Comparison of ENCODE assay signal across 12 cellular contexts in the genomic region with DNA sequence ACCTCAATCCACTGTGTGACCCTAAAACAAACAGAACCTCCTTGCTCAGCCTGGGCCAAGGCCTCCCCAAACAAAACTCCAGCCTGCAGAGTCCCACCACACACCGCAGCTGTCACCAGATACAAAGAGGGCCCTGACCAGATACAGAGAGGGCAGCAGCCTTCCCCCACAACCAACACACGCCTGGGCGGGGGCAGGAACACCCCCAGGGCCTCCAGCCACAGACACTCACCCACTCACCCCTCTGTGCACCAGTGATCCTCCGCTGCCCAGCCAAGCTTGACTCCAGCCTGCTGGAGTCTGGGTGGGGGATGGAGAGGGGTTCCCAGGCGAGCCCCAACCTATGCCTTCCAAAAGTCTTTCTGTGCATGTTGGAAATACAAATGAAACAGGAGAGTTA. TPM values are rescaled to one million over a fixed set of nuclear protein-coding genes. Genes with fewer than 3 reads are reported as not detected.
DNase-seq lines count a peak whose midpoint lies in the region; ATAC-seq, FAIRE-seq and TF ChIP-seq lines count a peak whose summit lies in the region.
"Had no signal": no experiment of that assay in that cellular context is flagged by ENCODE, and none has a peak within 500 bp of the region (broad histone marks: within the 10 kb centered on the region; RNA-seq: fewer than 3 reads in every experiment).

No MANE protein-coding gene starts in this region.

- TF ChIP-seq CTCF in HepG2 (CRISPR knock-in tag; IDR thresholded peaks at IDR 0.05) (no peak), right lobe of liver (IDR thresholded peaks at IDR 0.05) (no peak), astrocyte (IDR thresholded peaks at IDR 0.05; ENCODE audit: insufficient read depth, low read depth, low read length) (no peak), uterus (IDR thresholded peaks at IDR 0.05) (no peak)

- peaks cover 11% of the 10 kb centered on the region; the same call in 1 of the 2 replicates for H4K20me1 ChIP-seq in HepG2 (ENCODE audit: insufficient read depth, low read length)
- peaks cover 19% of the 10 kb centered on the region for H4K20me1 ChIP-seq in astrocyte (ENCODE audit: insufficient read depth, low read length)

- DNase-seq in HepG2 (ENCODE audit: low spot score) (no peak), right lobe of liver (no peak), astrocyte (ENCODE audit: low read depth) (no peak), naive B cell (peak; percentile 71), uterus (no peak), cerebellar nuclear complex (lab: John Stamatoyannopoulos, UW) (no peak), NCI-H1092 treated with DMSO at 0.1 percent for 48 hours (lab: John Stamatoyannopoulos, UW) (no peak), NCI-H345 treated with DMSO at 0.1 percent for 48 hours (lab: John Stamatoyannopoulos, UW; ENCODE audit: unreplicated experiment) (no peak)
- DNase-seq: activated naive CD4-positive, alpha-beta T cell treated with anti-CD3 and anti-CD28 coated beads, Interleukin-2, amount 50 U/mL, for 16 hours; DMS53; hippocampal formation; stimulated activated CD4-positive, alpha-beta T cell treated with anti-CD3 and anti-CD28 coated beads, Interleukin-1b, Interleukin-23, amount 100 ng/mL, for 48 hours had no signal

- H3K9me3 ChIP-seq in HepG2 (ENCODE audit: low read length) (no peaks in the 10 kb centered on the region), right lobe of liver (no peaks in the 10 kb centered on the region), astrocyte (ENCODE audit: insufficient read depth, low read depth, low read length) (no peaks in the 10 kb centered on the region), uterus (no peaks in the 10 kb centered on the region)

- peak overlapping the region; percentile 98 for H3K4me2 ChIP-seq in HepG2 (ENCODE audit: low read depth, low read length)
- peak overlapping the region; percentile 96 for H3K4me2 ChIP-seq in astrocyte (ENCODE audit: low read length)

- in situ Hi-C loops in HepG2 (cut with HindIII; ENCODE audit: extremely low pct_ligation_motif_present, low pct_unique_long_range_greater_than_20kb) = no loop called here

- H3K79me2 ChIP-seq in HepG2 (ENCODE audit: insufficient read depth, low read length) (peaks cover 3% of the 10 kb centered on the region), astrocyte (ENCODE audit: insufficient read depth, low read length) (no peaks in the 10 kb centered on the region)

- peaks cover 26% of the 10 kb centered on the region for H3K4me1 Mint-ChIP-seq in astrocyte (ENCODE audit: low read depth, unreplicated experiment)
- peaks cover 61 to 84% (median 77%) of the 10 kb centered on the region in 3 donors for H3K4me1 Mint-ChIP-seq in naive B cell

- H3K9ac ChIP-seq in HepG2 (ENCODE audit: insufficient read depth, low read depth, low read length) = peak overlapping the region; percentile 78; the same call in 1 of the 2 replicates
- H3K9ac ChIP-seq in astrocyte (ENCODE audit: low read length) = no peak overlapping the region

- peak overlapping the region; percentile 68 for H3K4me3 Mint-ChIP-seq in astrocyte (ENCODE audit: unreplicated experiment)
- peak overlapping the region; percentile 74 to 95 (median 86) for H3K4me3 Mint-ChIP-seq in naive B cell

- WGBS in HepG2 (ENCODE audit: low lambda C conversion rate) = 57% methylated on average over 3 of the region's 5 CpGs
- WGBS in right lobe of liver (ENCODE audit: insufficient coverage, low coverage, low lambda C conversion rate, missing lambda C conversion rate) = 100% methylated on average over 1 of the region's 5 CpGs

- POLR2A ChIA-PET in HepG2 (lab: Yijun Ruan, JAX) = interaction anchor here (1.9 to 12.8 kb wide), 3 partner anchors 8 to 24 kb away, joined by 6 to 668 read pairs (median 464); a partner anchor contains a TSS

- ATAC-seq in HepG2 = no peak
- no peak for ATAC-seq in right lobe of liver
- ATAC-seq in naive B cell (ENCODE audit: low read depth in 2 of 2) = no peak

- TF ChIP-seq EP300 in HepG2 (IDR thresholded peaks at IDR 0.05; ENCODE audit: low read depth in 2 of 2, low read length in 2 of 2) = no peak
- TF ChIP-seq EP300 in HepG2 (CRISPR knock-in tag; IDR thresholded peaks at IDR 0.05; ENCODE audit: borderline replicate concordance) = no peak

- TF ChIP-seq POLR2A in HepG2 (IDR thresholded peaks at IDR 0.05; ENCODE audit: insufficient read depth in 1 of 2, low read depth in 2 of 2, low read length in 2 of 2) (no peak), right lobe of liver (IDR thresholded peaks at IDR 0.05) (no peak), uterus (IDR thresholded peaks at IDR 0.05) (no peak)

- H3K4me1 ChIP-seq in HepG2 (ENCODE audit: insufficient read depth, low read length) (peaks cover 73% of the 10 kb centered on the region), right lobe of liver (peaks cover 5 to 62% (median 29%) of the 10 kb centered on the region in 4 donors), astrocyte (ENCODE audit: insufficient read depth, low read length) (peaks cover 70% of the 10 kb centered on the region), uterus (peaks cover 35 to 65% of the 10 kb centered on the region in 2 donors)

- no peaks in the 10 kb centered on the region for H3K27me3 Mint-ChIP-seq in astrocyte (ENCODE audit: low read depth, unreplicated experiment)
- no peaks in the 10 kb centered on the region for H3K27me3 Mint-ChIP-seq in naive B cell

- H3K36me3 ChIP-seq in HepG2 (replicated peaks in 1 of 2; ENCODE audit: control insufficient read depth in 1 of 2, insufficient read depth in 2 of 2, low read length in 2 of 2) = 0 out of 5 replicates have a peak, but pooled peaks cover 0 to 2% of the 10 kb centered on the region in 2 experiments
- no peaks in the 10 kb centered on the region for H3K36me3 ChIP-seq in right lobe of liver
- H3K36me3 ChIP-seq in astrocyte (ENCODE audit: insufficient read depth, low read length) = no peaks in the 10 kb centered on the region
- H3K36me3 ChIP-seq in uterus = no peaks in the 10 kb centered on the region

- peak overlapping the region; percentile 20 for H3K27ac Mint-ChIP-seq in astrocyte (ENCODE audit: unreplicated experiment)
- H3K27ac Mint-ChIP-seq in naive B cell = peak overlapping the region; percentile 97 to 100 (median 99)

- no peaks in the 10 kb centered on the region for H3K27me3 ChIP-seq in HepG2 (ENCODE audit: control insufficient read depth in 1 of 2, insufficient read depth in 2 of 2, low read length in 2 of 2)
- H3K27me3 ChIP-seq in right lobe of liver = no peaks in the 10 kb centered on the region
- no peaks in the 10 kb centered on the region for H3K27me3 ChIP-seq in astrocyte (ENCODE audit: insufficient read depth, low read length)
- H3K27me3 ChIP-seq in uterus = no peaks in the 10 kb centered on the region

- no TSS peak for BruUV-seq in HepG2 (replicated peaks; lab: Mats Ljungman, UMichigan)

- H3K9me3 Mint-ChIP-seq in astrocyte (ENCODE audit: unreplicated experiment) (no peaks in the 10 kb centered on the region), naive B cell (no peaks in the 10 kb centered on the region)

- peak overlapping the region; percentile 81 for H3K27ac ChIP-seq in HepG2 (ENCODE audit: extremely low read length, insufficient read depth, low read length)
- H3K27ac ChIP-seq in right lobe of liver = no peak overlapping the region
- no peak overlapping the region for H3K27ac ChIP-seq in astrocyte (ENCODE audit: low read depth, low read length)
- H3K27ac ChIP-seq in uterus = peak overlapping the region; percentile 94 to 95

- H3K4me3 ChIP-seq in HepG2 (replicated peaks in 1 of 3; ENCODE audit: insufficient read depth in 1 of 3, low read depth in 2 of 3, low read length in 3 of 3) (peak overlapping the region in 1 of 3 experiments; percentile 81; a peak in 1 of 6 replicates), right lobe of liver (no peak overlapping the region), astrocyte (ENCODE audit: insufficient read depth, low read depth, low read length) (no peak overlapping the region), uterus (no peak overlapping the region)

- H2AFZ ChIP-seq in HepG2 (ENCODE audit: low read length) = no peak overlapping the region
- no peak overlapping the region for H2AFZ ChIP-seq in astrocyte (ENCODE audit: low read depth, low read length)

- CTCF ChIA-PET in HepG2 (lab: Yijun Ruan, JAX; ENCODE audit: low intra/inter-chr PET ratio, low total read pairs) = no interaction called here

- H3K36me3 Mint-ChIP-seq in astrocyte (ENCODE audit: low read depth, unreplicated experiment) (peaks cover 1% of the 10 kb centered on the region), naive B cell (no peaks in the 10 kb centered on the region)

- TF ChIP-seq RAD21 in HepG2 (CRISPR knock-in tag; IDR thresholded peaks at IDR 0.05) = no peak

- FAIRE-seq in HepG2 (lab: Jason Lieb, UNC) (no peak), astrocyte (lab: Jason Lieb, UNC) (no peak)

- intact Hi-C loops in HepG2 (cut with micrococcal nuclease; ENCODE audit: unreplicated experiment) (no loop called here), right lobe of liver (cut with DNase I) (no loop called here), uterus (cut with DNase I; ENCODE audit: low total_unique reads) (no loop called here)

RNA-seq across cellular contexts. Expression of a gene that starts 5.9 kb away (rescaled TPM):
- total RNA-seq in HepG2 (2016; rRNA removed; fragmentation: Illumina TruSeq; extraction: Trizol) (133 and 135 TPM in 2 replicates), right lobe of liver (100 to 1,000 TPM in 2 of 6 experiments, 10 to 100 TPM in 4; 69.2 to 111 (median 89.5) TPM), astrocyte (184 and 215 TPM in 2 replicates), uterus (100 to 1,000 TPM; 235 to 950 (median 535) TPM)
- 96.6 and 116 TPM in 2 replicates for total RNA-seq in HepG2 (2016; cell fraction: cytosol; rRNA removed; fragmentation: Illumina TruSeq; extraction: Trizol; ENCODE audit: low read depth)
- 122 and 153 TPM in 2 replicates for total RNA-seq in HepG2 (2016; cell fraction: insoluble cytoplasmic fraction; rRNA removed; fragmentation: Illumina TruSeq; extraction: Trizol)
- total RNA-seq in HepG2 (2016; cell fraction: membrane; rRNA removed; fragmentation: Illumina TruSeq; extraction: Trizol) = 83.7 and 88.2 TPM in 2 replicates
- 100 and 108 TPM in 2 replicates for total RNA-seq in HepG2 (2016; cell fraction: nucleus; rRNA removed; fragmentation: Illumina TruSeq; extraction: Trizol)
- polyA plus RNA-seq in HepG2 (2011; rRNA removed) (140 and 177 TPM in 2 replicates), naive B cell (ENCODE audit: low read depth in 6 of 6) (100 to 1,000 TPM; 253 to 449 (median 334) TPM)
- polyA plus RNA-seq in HepG2 (2011; cell fraction: cytosol; rRNA removed) = 120 and 152 TPM in 2 replicates
- 887 and 1,037 TPM in 2 replicates for polyA plus RNA-seq in HepG2 (2011; cell fraction: nucleus; rRNA removed)
- 154 and 221 TPM in 2 replicates for polyA plus RNA-seq in HepG2 (2012)
- polyA plus RNA-seq in HepG2 (2016; cell fraction: cytosol; fragmentation: Illumina TruSeq; extraction: Trizol; ENCODE audit: low read depth) = 39.2 and 45.5 TPM in 2 replicates
- 156 and 182 TPM in 2 replicates for polyA plus RNA-seq in HepG2 (2016; cell fraction: insoluble cytoplasmic fraction; fragmentation: Illumina TruSeq; extraction: Trizol; ENCODE audit: low read depth)
- polyA plus RNA-seq in HepG2 (2016; cell fraction: membrane; fragmentation: Illumina TruSeq; extraction: Trizol; ENCODE audit: low read depth) = 63.6 and 72.0 TPM in 2 replicates
- 293 and 318 TPM in 2 replicates for polyA plus RNA-seq in HepG2 (2016; cell fraction: nucleus; fragmentation: Illumina TruSeq; extraction: Trizol; ENCODE audit: insufficient read depth, low read depth)
- 38.8 and 49.7 TPM in 2 replicates for polyA minus RNA-seq in HepG2 (2011; rRNA and poly(A)+ RNA removed; ENCODE audit: low replicate concordance)
- 32.8 and 38.9 TPM in 2 replicates for polyA minus RNA-seq in HepG2 (2011; cell fraction: cytosol; rRNA and poly(A)+ RNA removed)
- polyA minus RNA-seq in HepG2 (2011; cell fraction: nucleus; rRNA and poly(A)+ RNA removed) = 106 and 131 TPM in 2 replicates

RNA-seq across cellular contexts. Expression of a gene that starts 12.1 kb away (rescaled TPM):
- total RNA-seq in HepG2 (2016; rRNA removed; fragmentation: Illumina TruSeq; extraction: Trizol) (21.9 and 31.3 TPM in 2 replicates), right lobe of liver (100 to 1,000 TPM in 1 of 6 experiments, 10 to 100 TPM in 5; 34.0 to 103 (median 43.8) TPM), astrocyte (50.5 and 50.8 TPM in 2 replicates), uterus (10 to 100 TPM in 2 of 4 donors, 1 to 10 TPM in 2; 2.1 to 24.3 (median 7.1) TPM)
- 67.5 and 90.2 TPM in 2 replicates for total RNA-seq in HepG2 (2016; cell fraction: cytosol; rRNA removed; fragmentation: Illumina TruSeq; extraction: Trizol; ENCODE audit: low read depth)
- total RNA-seq in HepG2 (2016; cell fraction: insoluble cytoplasmic fraction; rRNA removed; fragmentation: Illumina TruSeq; extraction: Trizol) = 14.2 and 28.2 TPM in 2 replicates
- 57.9 and 74.3 TPM in 2 replicates for total RNA-seq in HepG2 (2016; cell fraction: membrane; rRNA removed; fragmentation: Illumina TruSeq; extraction: Trizol)
- 18.6 and 22.9 TPM in 2 replicates for total RNA-seq in HepG2 (2016; cell fraction: nucleus; rRNA removed; fragmentation: Illumina TruSeq; extraction: Trizol)
- polyA plus RNA-seq in HepG2 (2011; rRNA removed) (19.5 and 21.2 TPM in 2 replicates), naive B cell (ENCODE audit: low read depth in 6 of 6) (10 to 100 TPM; 48.9 to 80.0 (median 64.7) TPM)
- 21.0 and 42.4 TPM in 2 replicates for polyA plus RNA-seq in HepG2 (2011; cell fraction: cytosol; rRNA removed)
- polyA plus RNA-seq in HepG2 (2011; cell fraction: nucleus; rRNA removed) = 45.8 and 49.4 TPM in 2 replicates
- polyA plus RNA-seq in HepG2 (2012) = 14.1 and 18.2 TPM in 2 replicates
- 104 and 136 TPM in 2 replicates for polyA plus RNA-seq in HepG2 (2016; cell fraction: cytosol; fragmentation: Illumina TruSeq; extraction: Trizol; ENCODE audit: low read depth)
- polyA plus RNA-seq in HepG2 (2016; cell fraction: insoluble cytoplasmic fraction; fragmentation: Illumina TruSeq; extraction: Trizol; ENCODE audit: low read depth) = 24.1 and 30.7 TPM in 2 replicates
- 78.9 and 88.8 TPM in 2 replicates for polyA plus RNA-seq in HepG2 (2016; cell fraction: membrane; fragmentation: Illumina TruSeq; extraction: Trizol; ENCODE audit: low read depth)
- 43.0 and 56.8 TPM in 2 replicates for polyA plus RNA-seq in HepG2 (2016; cell fraction: nucleus; fragmentation: Illumina TruSeq; extraction: Trizol; ENCODE audit: insufficient read depth, low read depth)
- polyA minus RNA-seq in HepG2 (2011; rRNA and poly(A)+ RNA removed; ENCODE audit: low replicate concordance) = 15.5 and 24.8 TPM in 2 replicates
- polyA minus RNA-seq in HepG2 (2011; cell fraction: cytosol; rRNA and poly(A)+ RNA removed) = 9.4 and 11.7 TPM in 2 replicates
- 6.5 and 6.8 TPM in 2 replicates for polyA minus RNA-seq in HepG2 (2011; cell fraction: nucleus; rRNA and poly(A)+ RNA removed)

RNA-seq across cellular contexts. Expression of a gene that starts 14.8 kb away (rescaled TPM):
- 8.4 and 10.7 TPM in 2 replicates for total RNA-seq in HepG2 (2016; rRNA removed; fragmentation: Illumina TruSeq; extraction: Trizol)
- 6.5 and 7.9 TPM in 2 replicates for total RNA-seq in HepG2 (2016; cell fraction: cytosol; rRNA removed; fragmentation: Illumina TruSeq; extraction: Trizol; ENCODE audit: low read depth)
- total RNA-seq in HepG2 (2016; cell fraction: insoluble cytoplasmic fraction; rRNA removed; fragmentation: Illumina TruSeq; extraction: Trizol) = 8.9 and 11.0 TPM in 2 replicates
- 14.1 and 14.8 TPM in 2 replicates for total RNA-seq in HepG2 (2016; cell fraction: membrane; rRNA removed; fragmentation: Illumina TruSeq; extraction: Trizol)
- 17.3 and 19.0 TPM in 2 replicates for total RNA-seq in HepG2 (2016; cell fraction: nucleus; rRNA removed; fragmentation: Illumina TruSeq; extraction: Trizol)
- polyA plus RNA-seq in HepG2 (2011; rRNA removed) = 18.0 and 19.6 TPM in 2 replicates
- 14.8 and 17.8 TPM in 2 replicates for polyA plus RNA-seq in HepG2 (2011; cell fraction: cytosol; rRNA removed)
- polyA plus RNA-seq in HepG2 (2011; cell fraction: nucleus; rRNA removed) = 116 and 135 TPM in 2 replicates
- polyA plus RNA-seq in HepG2 (2012) = 27.5 and 28.1 TPM in 2 replicates
- polyA plus RNA-seq in HepG2 (2016; cell fraction: cytosol; fragmentation: Illumina TruSeq; extraction: Trizol; ENCODE audit: low read depth) = 2.7 and 3.3 TPM in 2 replicates
- 30.9 and 43.0 TPM in 2 replicates for polyA plus RNA-seq in HepG2 (2016; cell fraction: insoluble cytoplasmic fraction; fragmentation: Illumina TruSeq; extraction: Trizol; ENCODE audit: low read depth)
- polyA plus RNA-seq in HepG2 (2016; cell fraction: membrane; fragmentation: Illumina TruSeq; extraction: Trizol; ENCODE audit: low read depth) = 10.2 and 10.3 TPM in 2 replicates
- polyA plus RNA-seq in HepG2 (2016; cell fraction: nucleus; fragmentation: Illumina TruSeq; extraction: Trizol; ENCODE audit: insufficient read depth, low read depth) = 76.5 and 77.9 TPM in 2 replicates
- 14.0 and 39.5 TPM in 2 replicates for polyA minus RNA-seq in HepG2 (2011; rRNA and poly(A)+ RNA removed; ENCODE audit: low replicate concordance)
- 42.7 and 47.0 TPM in 2 replicates for polyA minus RNA-seq in HepG2 (2011; cell fraction: cytosol; rRNA and poly(A)+ RNA removed)
- 36.8 and 48.0 TPM in 2 replicates for polyA minus RNA-seq in HepG2 (2011; cell fraction: nucleus; rRNA and poly(A)+ RNA removed)
- total RNA-seq in right lobe of liver = 10 to 100 TPM; 22.3 to 55.1 (median 29.3) TPM
- 119 and 141 TPM in 2 replicates for total RNA-seq in astrocyte
- polyA plus RNA-seq in naive B cell (ENCODE audit: low read depth in 6 of 6) = 1 to 10 TPM in 5 of 6 donors, under 1 TPM in 1; 0.78 to 5.5 (median 2.7) TPM
- total RNA-seq in uterus = 100 to 1,000 TPM in 1 of 4 donors, 10 to 100 TPM in 2, under 1 TPM in 1; 0.77 to 108 (median 15.0) TPM

RNA-seq across cellular contexts. Expression of a gene that starts 21.6 kb away (rescaled TPM):
- total RNA-seq in HepG2 (2016; rRNA removed; fragmentation: Illumina TruSeq; extraction: Trizol) (78.7 and 88.0 TPM in 2 replicates), right lobe of liver (100 to 1,000 TPM in 5 of 6 experiments, 10 to 100 TPM in 1; 98.1 to 240 (median 137) TPM), astrocyte (154 and 170 TPM in 2 replicates), uterus (100 to 1,000 TPM in 2 of 4 donors, 10 to 100 TPM in 1, 1 to 10 TPM in 1; 4.7 to 164 (median 68.9) TPM)
- 72.7 and 79.4 TPM in 2 replicates for total RNA-seq in HepG2 (2016; cell fraction: cytosol; rRNA removed; fragmentation: Illumina TruSeq; extraction: Trizol; ENCODE audit: low read depth)
- 80.1 and 93.1 TPM in 2 replicates for total RNA-seq in HepG2 (2016; cell fraction: insoluble cytoplasmic fraction; rRNA removed; fragmentation: Illumina TruSeq; extraction: Trizol)
- total RNA-seq in HepG2 (2016; cell fraction: membrane; rRNA removed; fragmentation: Illumina TruSeq; extraction: Trizol) = 72.8 and 84.2 TPM in 2 replicates
- total RNA-seq in HepG2 (2016; cell fraction: nucleus; rRNA removed; fragmentation: Illumina TruSeq; extraction: Trizol) = 40.6 and 53.8 TPM in 2 replicates
- polyA plus RNA-seq in HepG2 (2011; rRNA removed) (39.4 and 49.3 TPM in 2 replicates), naive B cell (ENCODE audit: low read depth in 6 of 6) (100 to 1,000 TPM; 132 to 222 (median 199) TPM)
- 61.0 and 112 TPM in 2 replicates for polyA plus RNA-seq in HepG2 (2011; cell fraction: cytosol; rRNA removed)
- 105 and 111 TPM in 2 replicates for polyA plus RNA-seq in HepG2 (2011; cell fraction: nucleus; rRNA removed)
- 67.0 and 70.9 TPM in 2 replicates for polyA plus RNA-seq in HepG2 (2012)
- 126 and 135 TPM in 2 replicates for polyA plus RNA-seq in HepG2 (2016; cell fraction: cytosol; fragmentation: Illumina TruSeq; extraction: Trizol; ENCODE audit: low read depth)
- 131 and 155 TPM in 2 replicates for polyA plus RNA-seq in HepG2 (2016; cell fraction: insoluble cytoplasmic fraction; fragmentation: Illumina TruSeq; extraction: Trizol; ENCODE audit: low read depth)
- 112 and 121 TPM in 2 replicates for polyA plus RNA-seq in HepG2 (2016; cell fraction: membrane; fragmentation: Illumina TruSeq; extraction: Trizol; ENCODE audit: low read depth)
- polyA plus RNA-seq in HepG2 (2016; cell fraction: nucleus; fragmentation: Illumina TruSeq; extraction: Trizol; ENCODE audit: insufficient read depth, low read depth) = 129 and 134 TPM in 2 replicates
- polyA minus RNA-seq in HepG2 (2011; rRNA and poly(A)+ RNA removed; ENCODE audit: low replicate concordance) = 60.5 and 86.6 TPM in 2 replicates
- 53.6 and 68.0 TPM in 2 replicates for polyA minus RNA-seq in HepG2 (2011; cell fraction: cytosol; rRNA and poly(A)+ RNA removed)
- polyA minus RNA-seq in HepG2 (2011; cell fraction: nucleus; rRNA and poly(A)+ RNA removed) = 14.7 and 18.9 TPM in 2 replicates

RNA-seq across cellular contexts. Expression of a gene that starts 22.5 kb away (rescaled TPM):
- total RNA-seq in HepG2 (2016; rRNA removed; fragmentation: Illumina TruSeq; extraction: Trizol) (4.3 and 9.9 TPM in 2 replicates), right lobe of liver (10 to 100 TPM in 1 of 6 experiments, 1 to 10 TPM in 5; 4.2 to 10.3 (median 5.6) TPM), astrocyte (7.0 and 8.4 TPM in 2 replicates), uterus (under 1 TPM in 1 of 4 donors, not detected in 3; 0.76 TPM)
- total RNA-seq in HepG2 (2016; cell fraction: cytosol; rRNA removed; fragmentation: Illumina TruSeq; extraction: Trizol; ENCODE audit: low read depth) = 15.0 and 18.4 TPM in 2 replicates
- total RNA-seq in HepG2 (2016; cell fraction: insoluble cytoplasmic fraction; rRNA removed; fragmentation: Illumina TruSeq; extraction: Trizol) = 5.2 and 11.1 TPM in 2 replicates
- 27.1 and 33.2 TPM in 2 replicates for total RNA-seq in HepG2 (2016; cell fraction: membrane; rRNA removed; fragmentation: Illumina TruSeq; extraction: Trizol)
- total RNA-seq in HepG2 (2016; cell fraction: nucleus; rRNA removed; fragmentation: Illumina TruSeq; extraction: Trizol) = 3.7 and 6.5 TPM in 2 replicates
- polyA plus RNA-seq in HepG2 (2011; rRNA removed) (6.0 and 11.1 TPM in 2 replicates), naive B cell (ENCODE audit: low read depth in 6 of 6) (not detected)
- polyA plus RNA-seq in HepG2 (2011; cell fraction: cytosol; rRNA removed) = 7.3 and 14.1 TPM in 2 replicates
- polyA plus RNA-seq in HepG2 (2011; cell fraction: nucleus; rRNA removed) = 17.9 and 19.5 TPM in 2 replicates
- polyA plus RNA-seq in HepG2 (2012) = 6.4 and 6.8 TPM in 2 replicates
- 17.9 and 19.1 TPM in 2 replicates for polyA plus RNA-seq in HepG2 (2016; cell fraction: cytosol; fragmentation: Illumina TruSeq; extraction: Trizol; ENCODE audit: low read depth)
- 7.9 and 11.2 TPM in 2 replicates for polyA plus RNA-seq in HepG2 (2016; cell fraction: insoluble cytoplasmic fraction; fragmentation: Illumina TruSeq; extraction: Trizol; ENCODE audit: low read depth)
- 27.7 and 33.0 TPM in 2 replicates for polyA plus RNA-seq in HepG2 (2016; cell fraction: membrane; fragmentation: Illumina TruSeq; extraction: Trizol; ENCODE audit: low read depth)
- polyA plus RNA-seq in HepG2 (2016; cell fraction: nucleus; fragmentation: Illumina TruSeq; extraction: Trizol; ENCODE audit: insufficient read depth, low read depth) = 11.7 and 13.4 TPM in 2 replicates
- 0.28 and 20.0 TPM in 2 replicates for polyA minus RNA-seq in HepG2 (2011; rRNA and poly(A)+ RNA removed; ENCODE audit: low replicate concordance)
- polyA minus RNA-seq in HepG2 (2011; cell fraction: cytosol; rRNA and poly(A)+ RNA removed) = 23.0 and 23.8 TPM in 2 replicates
- polyA minus RNA-seq in HepG2 (2011; cell fraction: nucleus; rRNA and poly(A)+ RNA removed) = 2.8 and 4.2 TPM in 2 replicates

Comparison
In these comparisons a context has a peak if more than half of its experiments do, and no peak if none do; other contexts are left out.
1. H3K27ac ChIP-seq: peak in HepG2 (single experiment) and uterus (2 of 2); none in right lobe of liver (0 of 3) and astrocyte (single experiment).